In genomic region chr6:33744001-33744848, GRCh38 we compare ENCODE assay signal across 1 cellular context.
TF ChIP-seq lines count a peak whose summit lies in the region.

No MANE protein-coding gene starts in this region.

TF ChIP-seq in GM12878, 131 proteins besides CTCF, POLR2A, EP300 and RAD21:
- no peak for TF ChIP-seq MAX (IDR thresholded peaks at IDR 0.05; ENCODE audit: low read depth, low read length)
- no peak for TF ChIP-seq PRDM15 (CRISPR knock-in tag; IDR thresholded peaks at IDR 0.05)
- no peak for TF ChIP-seq SIX5 (IDR thresholded peaks at IDR 0.05; ENCODE audit: low read depth, low read length, severe bottlenecking)
- peak; percentile 38; the same call in 1 of the 2 replicates for TF ChIP-seq RUNX3 (IDR thresholded peaks at IDR 0.05; ENCODE audit: low read length)
- no peak for TF ChIP-seq SPI1 (IDR thresholded peaks at IDR 0.05; ENCODE audit: borderline replicate concordance, insufficient read depth, low read depth, low read length)
- peak; percentile 79 for TF ChIP-seq SMC3 (IDR thresholded peaks at IDR 0.05; ENCODE audit: borderline replicate concordance, low read length)
- TF ChIP-seq, protein P1, sequence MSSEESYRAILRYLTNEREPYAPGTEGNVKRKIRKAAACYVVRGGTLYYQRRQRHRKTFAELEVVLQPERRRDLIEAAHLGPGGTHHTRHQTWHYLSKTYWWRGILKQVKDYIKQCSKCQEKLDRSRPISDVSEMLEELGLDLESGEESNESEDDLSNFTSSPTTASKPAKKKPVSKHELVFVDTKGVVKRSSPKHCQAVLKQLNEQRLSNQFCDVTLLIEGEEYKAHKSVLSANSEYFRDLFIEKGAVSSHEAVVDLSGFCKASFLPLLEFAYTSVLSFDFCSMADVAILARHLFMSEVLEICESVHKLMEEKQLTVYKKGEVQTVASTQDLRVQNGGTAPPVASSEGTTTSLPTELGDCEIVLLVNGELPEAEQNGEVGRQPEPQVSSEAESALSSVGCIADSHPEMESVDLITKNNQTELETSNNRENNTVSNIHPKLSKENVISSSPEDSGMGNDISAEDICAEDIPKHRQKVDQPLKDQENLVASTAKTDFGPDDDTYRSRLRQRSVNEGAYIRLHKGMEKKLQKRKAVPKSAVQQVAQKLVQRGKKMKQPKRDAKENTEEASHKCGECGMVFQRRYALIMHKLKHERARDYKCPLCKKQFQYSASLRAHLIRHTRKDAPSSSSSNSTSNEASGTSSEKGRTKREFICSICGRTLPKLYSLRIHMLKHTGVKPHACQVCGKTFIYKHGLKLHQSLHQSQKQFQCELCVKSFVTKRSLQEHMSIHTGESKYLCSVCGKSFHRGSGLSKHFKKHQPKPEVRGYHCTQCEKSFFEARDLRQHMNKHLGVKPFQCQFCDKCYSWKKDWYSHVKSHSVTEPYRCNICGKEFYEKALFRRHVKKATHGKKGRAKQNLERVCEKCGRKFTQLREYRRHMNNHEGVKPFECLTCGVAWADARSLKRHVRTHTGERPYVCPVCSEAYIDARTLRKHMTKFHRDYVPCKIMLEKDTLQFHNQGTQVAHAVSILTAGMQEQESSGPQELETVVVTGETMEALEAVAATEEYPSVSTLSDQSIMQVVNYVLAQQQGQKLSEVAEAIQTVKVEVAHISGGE (CRISPR knock-in tag; IDR thresholded peaks at IDR 0.05): no peak
- TF ChIP-seq NR2C1 (IDR thresholded peaks at IDR 0.05): no peak
- TF ChIP-seq HDGF (IDR thresholded peaks at IDR 0.05): 0 out of 2 replicates have a peak, but pooled peaks have one; percentile 44
- TF ChIP-seq, protein P2, sequence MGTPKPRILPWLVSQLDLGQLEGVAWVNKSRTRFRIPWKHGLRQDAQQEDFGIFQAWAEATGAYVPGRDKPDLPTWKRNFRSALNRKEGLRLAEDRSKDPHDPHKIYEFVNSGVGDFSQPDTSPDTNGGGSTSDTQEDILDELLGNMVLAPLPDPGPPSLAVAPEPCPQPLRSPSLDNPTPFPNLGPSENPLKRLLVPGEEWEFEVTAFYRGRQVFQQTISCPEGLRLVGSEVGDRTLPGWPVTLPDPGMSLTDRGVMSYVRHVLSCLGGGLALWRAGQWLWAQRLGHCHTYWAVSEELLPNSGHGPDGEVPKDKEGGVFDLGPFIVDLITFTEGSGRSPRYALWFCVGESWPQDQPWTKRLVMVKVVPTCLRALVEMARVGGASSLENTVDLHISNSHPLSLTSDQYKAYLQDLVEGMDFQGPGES (IDR thresholded peaks at IDR 0.05): no peak
- TF ChIP-seq BACH1 (IDR thresholded peaks at IDR 0.05; ENCODE audit: borderline replicate concordance): no peak
- TF ChIP-seq USF1 (IDR thresholded peaks at IDR 0.05; ENCODE audit: borderline replicate concordance, extremely low read length, insufficient read depth, low read depth, low read length): no peak
- TF ChIP-seq RBBP5 (conservative IDR thresholded peaks at IDR 0.05): no peak
- no peak for TF ChIP-seq ASH2L (IDR thresholded peaks at IDR 0.05; ENCODE audit: borderline replicate concordance, low read depth)
